11 cellular contexts compared by ENCODE assay signal in genomic region chr11:3903207-3903896, GRCh38. TPM values are rescaled to one million over a fixed set of nuclear protein-coding genes. Genes with fewer than 3 reads are reported as not detected.
DNase-seq lines count a peak whose midpoint lies in the region; ATAC-seq and TF ChIP-seq lines count a peak whose summit lies in the region.
"Had no signal": no experiment of that assay in that cellular context is flagged by ENCODE, and none has a peak within 500 bp of the region (broad histone marks: within the 10 kb centered on the region; RNA-seq: fewer than 3 reads in every experiment).

No MANE protein-coding gene starts in this region.

- H3K4me2 ChIP-seq in Karpas-422 (ENCODE audit: low read depth, low read length, poor library complexity, severe bottlenecking) = peak overlapping the region; percentile 31
- no peak overlapping the region for H3K4me2 ChIP-seq in mammary epithelial cell (ENCODE audit: insufficient read depth, low read depth, low read length)

- H3K9me3 ChIP-seq in Karpas-422 (ENCODE audit: low read length) (no peaks in the 10 kb centered on the region), mammary epithelial cell (replicated peaks; ENCODE audit: insufficient read depth, low read length) (no peaks in the 10 kb centered on the region), aorta (ENCODE audit: control insufficient read depth, low read length) (no peaks in the 10 kb centered on the region)
- H3K9me3 ChIP-seq: BE2C had no signal

- H3K4me1 ChIP-seq in Karpas-422 (ENCODE audit: low read length) (peaks cover 24% of the 10 kb centered on the region), mammary epithelial cell (ENCODE audit: insufficient read depth, low read length) (peaks cover 55% of the 10 kb centered on the region), aorta (ENCODE audit: control insufficient read depth in 1 of 2, insufficient read depth in 2 of 2, low read length in 2 of 2) (peaks cover 2 to 3% of the 10 kb centered on the region in 2 donors)
- H3K4me1 ChIP-seq: BE2C had no signal

- no TSS peak for BruUV-seq in mammary epithelial cell (replicated peaks; lab: Mats Ljungman, UMichigan)

- no peak overlapping the region for H3K4me3 Mint-ChIP-seq in stimulated activated naive CD8-positive, alpha-beta T cell treated with anti-CD3 and anti-CD28 coated beads, Interleukin-15, Interleukin-2, amounts not matched to agents 100 ng/mL and 50 ng/mL, for 24 hours

- H3K27me3 Mint-ChIP-seq in stimulated activated naive CD8-positive, alpha-beta T cell treated with anti-CD3 and anti-CD28 coated beads, Interleukin-15, Interleukin-2, amounts not matched to agents 100 ng/mL and 50 ng/mL, for 24 hours = no peaks in the 10 kb centered on the region

- intact Hi-C loops in mammary epithelial cell (cut with micrococcal nuclease) (no loop called here), aorta (cut with DNase I) (no loop called here)

- H4K20me1 ChIP-seq in Karpas-422 (ENCODE audit: insufficient read depth, low read depth, low read length) = no peaks in the 10 kb centered on the region
- H4K20me1 ChIP-seq in mammary epithelial cell (ENCODE audit: insufficient read depth, low read length) = no peaks in the 10 kb centered on the region

- H3K36me3 Mint-ChIP-seq in stimulated activated naive CD8-positive, alpha-beta T cell treated with anti-CD3 and anti-CD28 coated beads, Interleukin-15, Interleukin-2, amounts not matched to agents 100 ng/mL and 50 ng/mL, for 24 hours (ENCODE audit: low read depth) = no peaks in the 10 kb centered on the region

- no peaks in the 10 kb centered on the region for H3K9me2 ChIP-seq in Karpas-422 (replicated peaks; ENCODE audit: insufficient read depth, low read length)

- peak overlapping the region; percentile 57 for H3K27ac Mint-ChIP-seq in stimulated activated naive CD8-positive, alpha-beta T cell treated with anti-CD3 and anti-CD28 coated beads, Interleukin-15, Interleukin-2, amounts not matched to agents 100 ng/mL and 50 ng/mL, for 24 hours

- H3K27me3 ChIP-seq in Karpas-422 (ENCODE audit: low read length) = no peaks in the 10 kb centered on the region
- no peaks in the 10 kb centered on the region for H3K27me3 ChIP-seq in mammary epithelial cell (ENCODE audit: insufficient read depth, low read length)
- no peaks in the 10 kb centered on the region for H3K27me3 ChIP-seq in aorta (ENCODE audit: control insufficient read depth in 1 of 2, insufficient read depth in 2 of 2, low read length in 1 of 2)
- H3K27me3 ChIP-seq: BE2C had no signal

- no peaks in the 10 kb centered on the region for H3K9me3 Mint-ChIP-seq in stimulated activated naive CD8-positive, alpha-beta T cell treated with anti-CD3 and anti-CD28 coated beads, Interleukin-15, Interleukin-2, amounts not matched to agents 100 ng/mL and 50 ng/mL, for 24 hours

- no peak overlapping the region for H2AFZ ChIP-seq in Karpas-422 (ENCODE audit: low read length)
- no peak overlapping the region for H2AFZ ChIP-seq in mammary epithelial cell (ENCODE audit: low read depth, low read length)

- H3K36me3 ChIP-seq in Karpas-422 (ENCODE audit: insufficient read depth, low read length) = no peaks in the 10 kb centered on the region
- no peaks in the 10 kb centered on the region for H3K36me3 ChIP-seq in mammary epithelial cell (ENCODE audit: insufficient read depth, low read length)
- H3K36me3 ChIP-seq in aorta (ENCODE audit: control insufficient read depth in 1 of 2, insufficient read depth in 2 of 2, low read length in 1 of 2) = no peaks in the 10 kb centered on the region
- H3K36me3 ChIP-seq: BE2C had no signal

- H3K9ac ChIP-seq in Karpas-422 (ENCODE audit: low read length) = no peak overlapping the region
- H3K9ac ChIP-seq in mammary epithelial cell (ENCODE audit: insufficient read depth, low read length) = no peak overlapping the region

- H3K27ac ChIP-seq in Karpas-422 (ENCODE audit: low read length) (no peak overlapping the region), mammary epithelial cell (ENCODE audit: insufficient read depth, low read depth, low read length) (peak overlapping the region; percentile 97), aorta (ENCODE audit: low read depth in 1 of 2, low read length in 2 of 2) (no peak overlapping the region)

- H3K4me3 ChIP-seq in Karpas-422 (ENCODE audit: low read length) (no peak overlapping the region), mammary epithelial cell (replicated peaks in 1 of 3; ENCODE audit: insufficient read depth in 1 of 3, low read depth in 2 of 3, low read length in 3 of 3) (no peak overlapping the region), aorta (ENCODE audit: low read length in 2 of 2) (no peak overlapping the region)

- CTCF ChIA-PET in mammary epithelial cell (lab: Charles Lee; ENCODE audit: low non-redundant PET) = no interaction called here

- ATAC-seq in stimulated activated naive CD8-positive, alpha-beta T cell treated with anti-CD3 and anti-CD28 coated beads, Interleukin-15, Interleukin-2, amounts not matched to agents 100 U/mL and 50 U/mL, for 24 hours = no peak
- ATAC-seq in aorta (ENCODE audit: low FRiP score) = peak; percentile 41
- ATAC-seq in HG02938 (IDR thresholded peaks at IDR 0.05; ENCODE audit: unreplicated experiment) = no peak

- WGBS in mammary epithelial cell (ENCODE audit: low coverage, missing lambda C conversion rate) = 95% methylated on average over 1 of the region's 1 CpG
- WGBS in aorta, 2 donors = 90 to 93% methylated on average over 1 of the region's 1 CpG

- dilution Hi-C loops in mammary epithelial cell (cut with HindIII; ENCODE audit: low sequenced_read_pairs) = loop anchor here (5.0 kb wide), 1 partner anchor 106 kb away; the partner anchor contains the start of gene NUP98

- no peak for TF ChIP-seq CTCF in mammary epithelial cell (conservative IDR thresholded peaks at IDR 0.05 in 1 of 2, IDR thresholded peaks at IDR 0.05 in 1 of 2; ENCODE audit: extremely low read depth in 1 of 2, insufficient read depth in 1 of 2, low read depth in 1 of 2, low read length in 2 of 2)

- DNase-seq in stimulated activated naive CD8-positive, alpha-beta T cell treated with anti-CD3 and anti-CD28 coated beads, Interleukin-15, Interleukin-2, amounts not matched to agents 100 U/mL and 50 U/mL, for 24 hours = no peak
- peak; percentile 70 for DNase-seq in Karpas-422
- DNase-seq in mammary epithelial cell = no peak
- no peak for DNase-seq in aorta
- no peak for DNase-seq in A172 (ENCODE audit: low spot score)
- no peak for DNase-seq in EL
- DNase-seq: BE2C; stimulated activated naive CD4-positive, alpha-beta T cell treated with Interleukin-2 at 50 U/mL for 16 hours; T-helper 9 cell had no signal

- in situ Hi-C loops in mammary epithelial cell (cut with MboI; ENCODE audit: low sequenced_read_pairs in 2 of 2) = loop anchor here in 1 of 2 donors (5.0 kb wide), 1 partner anchor 46 kb away; the partner anchor contains the start of gene STIM1

- H3K4me1 Mint-ChIP-seq in stimulated activated naive CD8-positive, alpha-beta T cell treated with anti-CD3 and anti-CD28 coated beads, Interleukin-15, Interleukin-2, amounts not matched to agents 100 ng/mL and 50 ng/mL, for 24 hours (ENCODE audit: low read depth) = peaks cover 77% of the 10 kb centered on the region

- H3K79me2 ChIP-seq in Karpas-422 (ENCODE audit: low read length) (no peaks in the 10 kb centered on the region), mammary epithelial cell (ENCODE audit: insufficient read depth, low read length) (peaks cover 64% of the 10 kb centered on the region)

RNA-seq across cellular contexts. Expression of gene STIM1, which starts 47.9 kb away (rescaled TPM):
- total RNA-seq in Karpas-422 (2014; rRNA removed; shearing (Covaris generic); ENCODE audit: low replicate concordance) = 9.0 and 17.0 TPM in 2 replicates
- total RNA-seq in mammary epithelial cell (10 to 100 TPM; 57.0 to 74.0 TPM), aorta (10 to 100 TPM; 63.4 to 69.5 TPM)
- polyA plus RNA-seq in mammary epithelial cell (45.2 TPM), aorta (10 to 100 TPM; 14.9 to 34.1 TPM)
- polyA minus RNA-seq in mammary epithelial cell = 74.4 TPM
- 23.6 and 27.1 TPM in 2 replicates for total RNA-seq in A172 (2014; rRNA removed; shearing (Covaris generic))
